Comparison of ENCODE assay signal across 15 cellular contexts in genomic region chr12:96770239-96770780, GRCh38.
DNase-seq lines count a peak whose midpoint lies in the region; ATAC-seq and TF ChIP-seq lines count a peak whose summit lies in the region.
"Had no signal": no experiment of that assay in that cellular context is flagged by ENCODE, and none has a peak within 500 bp of the region (broad histone marks: within the 10 kb centered on the region; RNA-seq: fewer than 3 reads in every experiment).

No MANE protein-coding gene starts in this region.

- H3K27me3 Mint-ChIP-seq in glutamatergic neuron (ENCODE audit: unreplicated experiment) (no peaks in the 10 kb centered on the region), CD14-positive monocyte (ENCODE audit: low read depth in 3 of 3) (no peaks in the 10 kb centered on the region)
- H3K27me3 Mint-ChIP-seq: activated CD8-positive, alpha-beta T cell treated with anti-CD3 and anti-CD28 coated beads for 36 hours had no signal

- H3K27ac ChIP-seq in 22Rv1, result peak overlapping the region; percentile 27

- DNase-seq in EH (ENCODE audit: low read depth) (peak; percentile 44), NCI-H2029 treated with DMSO at 0.1 percent for 48 hours (lab: John Stamatoyannopoulos, UW) (peak; percentile 98), RKO (ENCODE audit: low spot score) (peak; percentile 16), Right ventricle myocardium inferior (ENCODE audit: missing footprints) (no peak), activated gamma-delta T cell (lab: John Stamatoyannopoulos, UW) (no peak), glutamatergic neuron (no peak), CD14-positive monocyte (ENCODE audit: low spot score) (no peak)
- DNase-seq: activated CD8-positive, alpha-beta T cell treated with anti-CD3 and anti-CD28 coated beads for 36 hours; activated T-cell treated with anti-CD3 and anti-CD28 coated beads, Interleukin-2, amount 50 U/mL, for 24 hours; CD4-positive, alpha-beta memory T cell; Kasumi-1; posterior cingulate gyrus; T-cell had no signal

- H3K4me3 Mint-ChIP-seq in glutamatergic neuron (ENCODE audit: unreplicated experiment), result no peak overlapping the region
- no peak overlapping the region for H3K4me3 Mint-ChIP-seq in CD14-positive monocyte
- H3K4me3 Mint-ChIP-seq: activated CD8-positive, alpha-beta T cell treated with anti-CD3 and anti-CD28 coated beads for 36 hours; activated naive CD4-positive, alpha-beta T cell treated with anti-CD3 and anti-CD28 coated beads, Interleukin-2, amount 50 U/mL, for 24 hours; activated T-cell treated with anti-CD3 and anti-CD28 coated beads, Interleukin-2, amount 50 U/mL, for 24 hours; CD4-positive, alpha-beta memory T cell; T-cell had no signal

- no peaks in the 10 kb centered on the region for H3K36me3 Mint-ChIP-seq in glutamatergic neuron (ENCODE audit: unreplicated experiment)
- no peaks in the 10 kb centered on the region for H3K36me3 Mint-ChIP-seq in CD14-positive monocyte
- H3K36me3 Mint-ChIP-seq: activated naive CD4-positive, alpha-beta T cell treated with anti-CD3 and anti-CD28 coated beads, Interleukin-2, amount 50 U/mL, for 24 hours; CD4-positive, alpha-beta memory T cell; T-cell had no signal

- no peaks in the 10 kb centered on the region for H3K9me3 Mint-ChIP-seq in glutamatergic neuron (ENCODE audit: unreplicated experiment)
- H3K9me3 Mint-ChIP-seq in CD14-positive monocyte, result peaks cover 0 to 5% (median 0%) of the 10 kb centered on the region in 7 donors
- H3K9me3 Mint-ChIP-seq: activated CD8-positive, alpha-beta T cell treated with anti-CD3 and anti-CD28 coated beads for 36 hours; activated naive CD4-positive, alpha-beta T cell treated with anti-CD3 and anti-CD28 coated beads, Interleukin-2, amount 50 U/mL, for 24 hours; activated T-cell treated with anti-CD3 and anti-CD28 coated beads, Interleukin-2, amount 50 U/mL, for 24 hours had no signal

- H3K4me1 Mint-ChIP-seq in glutamatergic neuron (ENCODE audit: low read depth, unreplicated experiment) (no peaks in the 10 kb centered on the region), CD14-positive monocyte (no peaks in the 10 kb centered on the region)
- H3K4me1 Mint-ChIP-seq: activated naive CD4-positive, alpha-beta T cell treated with anti-CD3 and anti-CD28 coated beads, Interleukin-2, amount 50 U/mL, for 24 hours; CD4-positive, alpha-beta memory T cell; T-cell had no signal

- no peak for ATAC-seq in Right ventricle myocardium inferior
- ATAC-seq: activated CD8-positive, alpha-beta T cell treated with anti-CD3 and anti-CD28 coated beads for 36 hours had no signal

- TF ChIP-seq CTCF in 22Rv1 (IDR thresholded peaks at IDR 0.05) (no peak), glutamatergic neuron (IDR thresholded peaks at IDR 0.05; ENCODE audit: partially characterized antibody, unreplicated experiment) (no peak), CD14-positive monocyte (IDR thresholded peaks at IDR 0.05) (no peak)

- H3K27ac Mint-ChIP-seq in glutamatergic neuron (ENCODE audit: unreplicated experiment), result no peak overlapping the region
- no peak overlapping the region for H3K27ac Mint-ChIP-seq in CD14-positive monocyte
- H3K27ac Mint-ChIP-seq: activated CD8-positive, alpha-beta T cell treated with anti-CD3 and anti-CD28 coated beads for 36 hours; activated naive CD4-positive, alpha-beta T cell treated with anti-CD3 and anti-CD28 coated beads, Interleukin-2, amount 50 U/mL, for 24 hours; activated T-cell treated with anti-CD3 and anti-CD28 coated beads, Interleukin-2, amount 50 U/mL, for 24 hours; CD4-positive, alpha-beta memory T cell; T-cell had no signal

- intact Hi-C loops in Right ventricle myocardium inferior (cut with DNase I), result no loop called here
- intact Hi-C loops in CD14-positive monocyte (cut with micrococcal nuclease), result no loop called here

Comparison
In these comparisons a context has a peak if more than half of its experiments do, and no peak if none do; other contexts are left out.
1. DNase-seq: peak in EH (single experiment), NCI-H2029 treated with DMSO at 0.1 percent for 48 hours (single experiment) and RKO (single experiment); none in Right ventricle myocardium inferior (single experiment), activated gamma-delta T cell (single experiment), glutamatergic neuron (single experiment) and CD14-positive monocyte (single experiment).